Comparison of ENCODE assay signal across 15 cellular contexts in genomic region chr14:64729386-64730060, GRCh38. TPM values are rescaled to one million over a fixed set of nuclear protein-coding genes. Genes with fewer than 3 reads are reported as not detected.
A peak's percentile ranks its signal among the peaks of the same experiment; 100 is the strongest.
DNase-seq lines count a peak whose midpoint lies in the region; ATAC-seq and TF ChIP-seq lines count a peak whose summit lies in the region.
"Had no signal": no experiment of that assay in that cellular context is flagged by ENCODE, and none has a peak within 500 bp of the region (broad histone marks: within the 10 kb centered on the region; RNA-seq: fewer than 3 reads in every experiment).

No MANE protein-coding gene starts in this region.

- peaks cover 0 to 37% (median 7%) of the 10 kb centered on the region in 4 donors for H3K36me3 ChIP-seq in right lobe of liver

- peaks cover 82% of the 10 kb centered on the region for H3K4me1 Mint-ChIP-seq in activated CD4-positive, alpha-beta memory T cell treated with anti-CD3 and anti-CD28 coated beads, Interleukin-2, amount 10 ng/mL, durations not matched to agents 7 days and 5 days
- peaks cover 73% of the 10 kb centered on the region for H3K4me1 Mint-ChIP-seq in activated CD4-positive, alpha-beta memory T cell treated with anti-CD3 and anti-CD28 coated beads for 36 hours (ENCODE audit: low read depth)
- peaks cover 20% of the 10 kb centered on the region for H3K4me1 Mint-ChIP-seq in type B pancreatic cell (ENCODE audit: unreplicated experiment)

- CTCF ChIA-PET in activated CD4-positive, alpha-beta memory T cell treated with anti-CD3 and anti-CD28 coated beads, Interleukin-2, amount 10 ng/mL, durations not matched to agents 7 days and 5 days (lab: Charles Lee), result no interaction called here
- CTCF ChIA-PET in activated CD4-positive, alpha-beta memory T cell treated with anti-CD3 and anti-CD28 coated beads for 36 hours (lab: Charles Lee), result no interaction called here

- H3K27me3 ChIP-seq in dorsolateral prefrontal cortex (no peaks in the 10 kb centered on the region), right lobe of liver (no peaks in the 10 kb centered on the region)
- H3K27me3 ChIP-seq: brain microvascular endothelial cell, thyroid gland had no signal

- ATAC-seq in right lobe of liver, result no peak
- ATAC-seq in GM19351 (IDR thresholded peaks at IDR 0.05; ENCODE audit: unreplicated experiment), result no peak

- POLR2A ChIA-PET in activated CD4-positive, alpha-beta memory T cell treated with anti-CD3 and anti-CD28 coated beads, Interleukin-2, amount 10 ng/mL, durations not matched to agents 7 days and 5 days (lab: Charles Lee), result no interaction called here
- POLR2A ChIA-PET in activated CD4-positive, alpha-beta memory T cell treated with anti-CD3 and anti-CD28 coated beads for 36 hours (lab: Charles Lee), result no interaction called here

- no peak for TF ChIP-seq POLR2A in right lobe of liver (IDR thresholded peaks at IDR 0.05)

- intact Hi-C loops in activated CD4-positive, alpha-beta memory T cell treated with anti-CD3 and anti-CD28 coated beads for 36 hours (cut with micrococcal nuclease), result no loop called here
- intact Hi-C loops in dorsolateral prefrontal cortex (cut with DNase I) (no loop called here), right lobe of liver (cut with DNase I) (no loop called here)

- no peaks in the 10 kb centered on the region for H3K9me3 Mint-ChIP-seq in activated CD4-positive, alpha-beta memory T cell treated with anti-CD3 and anti-CD28 coated beads, Interleukin-2, amount 10 ng/mL, durations not matched to agents 7 days and 5 days
- no peaks in the 10 kb centered on the region for H3K9me3 Mint-ChIP-seq in activated CD4-positive, alpha-beta memory T cell treated with anti-CD3 and anti-CD28 coated beads for 36 hours
- H3K9me3 Mint-ChIP-seq in type B pancreatic cell, result no peaks in the 10 kb centered on the region

- H3K9me3 ChIP-seq in right lobe of liver, result no peaks in the 10 kb centered on the region
- H3K9me3 ChIP-seq: thyroid gland had no signal

- no peak overlapping the region for H3K4me3 ChIP-seq in dorsolateral prefrontal cortex
- H3K4me3 ChIP-seq in right lobe of liver, result no peak overlapping the region
- H3K4me3 ChIP-seq: thyroid gland had no signal

- H3K4me1 ChIP-seq in right lobe of liver, result peaks cover 0 to 3% (median 0%) of the 10 kb centered on the region in 4 donors

- TF ChIP-seq CTCF in dorsolateral prefrontal cortex (IDR thresholded peaks at IDR 0.05 in 54 of 56, conservative IDR thresholded peaks at IDR 0.05 in 2 of 56; ENCODE audit: low read depth in 1 of 56, partially characterized antibody in 56 of 56) (no peak), right lobe of liver (IDR thresholded peaks at IDR 0.05) (no peak), type B pancreatic cell (conservative IDR thresholded peaks at IDR 0.05) (no peak)

- no peak overlapping the region for H3K4me3 Mint-ChIP-seq in activated CD4-positive, alpha-beta memory T cell treated with anti-CD3 and anti-CD28 coated beads, Interleukin-2, amount 10 ng/mL, durations not matched to agents 7 days and 5 days
- H3K4me3 Mint-ChIP-seq in activated CD4-positive, alpha-beta memory T cell treated with anti-CD3 and anti-CD28 coated beads for 36 hours, result no peak overlapping the region
- H3K4me3 Mint-ChIP-seq in type B pancreatic cell, result no peak overlapping the region

- 54% methylated on average over 3 of the region's 5 CpGs for WGBS in right lobe of liver (ENCODE audit: insufficient coverage, low coverage, low lambda C conversion rate, missing lambda C conversion rate)

- H3K27ac ChIP-seq in dorsolateral prefrontal cortex, result peak overlapping the region in 38 of 59 donors; percentile 15 to 98 (median 52)
- no peak overlapping the region for H3K27ac ChIP-seq in right lobe of liver
- H3K27ac ChIP-seq: brain microvascular endothelial cell, thyroid gland had no signal

- H3K36me3 Mint-ChIP-seq in activated CD4-positive, alpha-beta memory T cell treated with anti-CD3 and anti-CD28 coated beads, Interleukin-2, amount 10 ng/mL, durations not matched to agents 7 days and 5 days (ENCODE audit: low read depth), result peaks cover 80% of the 10 kb centered on the region
- H3K36me3 Mint-ChIP-seq in activated CD4-positive, alpha-beta memory T cell treated with anti-CD3 and anti-CD28 coated beads for 36 hours, result no peaks in the 10 kb centered on the region
- peaks cover 19% of the 10 kb centered on the region for H3K36me3 Mint-ChIP-seq in type B pancreatic cell

- no peaks in the 10 kb centered on the region for H3K27me3 Mint-ChIP-seq in activated CD4-positive, alpha-beta memory T cell treated with anti-CD3 and anti-CD28 coated beads, Interleukin-2, amount 10 ng/mL, durations not matched to agents 7 days and 5 days
- no peaks in the 10 kb centered on the region for H3K27me3 Mint-ChIP-seq in activated CD4-positive, alpha-beta memory T cell treated with anti-CD3 and anti-CD28 coated beads for 36 hours
- no peaks in the 10 kb centered on the region for H3K27me3 Mint-ChIP-seq in type B pancreatic cell

- DNase-seq in activated CD4-positive, alpha-beta memory T cell treated with anti-CD3 and anti-CD28 coated beads, Interleukin-2, amount 10 ng/mL, durations not matched to agents 7 days and 5 days, result no peak
- DNase-seq in activated CD4-positive, alpha-beta memory T cell treated with anti-CD3 and anti-CD28 coated beads for 36 hours, result no peak
- peak in 3 of 10 donors; percentile 7 to 28 (median 12) for DNase-seq in dorsolateral prefrontal cortex
- peak in 2 of 3 donors; percentile 16 to 22 for DNase-seq in right lobe of liver
- DNase-seq in type B pancreatic cell (ENCODE audit: extremely low spot score, unreplicated experiment), result no peak
- DNase-seq in ecto neural progenitor cell (ENCODE audit: low spot score), result no peak
- no peak for DNase-seq in HPDE6-E6E7 (ENCODE audit: extremely low spot score)
- DNase-seq: activated CD4-positive, alpha-beta T cell treated with anti-CD3 and anti-CD28 coated beads, Interleukin-2, amount 50 U/mL, for 4 hours; brain microvascular endothelial cell; kidney glomerular epithelial cell; NCI-H2107; stimulated activated CD4-positive, alpha-beta T cell treated with anti-CD3 and anti-CD28 coated beads, Interleukin-2, amount 100 ng/mL, for 24 hours; T-helper 9 cell; thyroid gland had no signal

- H3K27ac Mint-ChIP-seq in activated CD4-positive, alpha-beta memory T cell treated with anti-CD3 and anti-CD28 coated beads, Interleukin-2, amount 10 ng/mL, durations not matched to agents 7 days and 5 days, result peak overlapping the region; percentile 73
- no peak overlapping the region for H3K27ac Mint-ChIP-seq in activated CD4-positive, alpha-beta memory T cell treated with anti-CD3 and anti-CD28 coated beads for 36 hours
- H3K27ac Mint-ChIP-seq in type B pancreatic cell, result peak overlapping the region; percentile 39

RNA-seq across cellular contexts. Expression of gene PLEKHG3, which starts 25.3 kb away (rescaled TPM):
- 100 to 1,000 TPM; 126 to 133 TPM for total RNA-seq in activated CD4-positive, alpha-beta memory T cell treated with anti-CD3 and anti-CD28 coated beads, Interleukin-2, amount 10 ng/mL, durations not matched to agents 7 days and 5 days
- total RNA-seq in activated CD4-positive, alpha-beta memory T cell treated with anti-CD3 and anti-CD28 coated beads for 36 hours, result 10 to 100 TPM; 20.1 to 22.6 TPM
- 100 to 1,000 TPM in 43 of 120 experiments, 10 to 100 TPM in 77; 27.1 to 361 (median 85.0) TPM for total RNA-seq in dorsolateral prefrontal cortex
- 10 to 100 TPM; 25.4 to 49.1 (median 28.0) TPM for total RNA-seq in right lobe of liver
- total RNA-seq in type B pancreatic cell (ENCODE audit: low replicate concordance), result 64.7 and 83.9 TPM in 2 replicates

Comparison
In these comparisons a context has a peak if more than half of its experiments do, and no peak if none do; other contexts are left out.
1. DNase-seq: peak in right lobe of liver (2 of 3); none in activated CD4-positive, alpha-beta memory T cell treated with anti-CD3 and anti-CD28 coated beads, Interleukin-2, amount 10 ng/mL, durations not matched to agents 7 days and 5 days (single experiment), activated CD4-positive, alpha-beta memory T cell treated with anti-CD3 and anti-CD28 coated beads for 36 hours (single experiment), type B pancreatic cell (single experiment), ecto neural progenitor cell (single experiment) and HPDE6-E6E7 (single experiment).
2. H3K27ac ChIP-seq: peak in dorsolateral prefrontal cortex (38 of 59); none in right lobe of liver (0 of 3).